In the genomic region with DNA sequence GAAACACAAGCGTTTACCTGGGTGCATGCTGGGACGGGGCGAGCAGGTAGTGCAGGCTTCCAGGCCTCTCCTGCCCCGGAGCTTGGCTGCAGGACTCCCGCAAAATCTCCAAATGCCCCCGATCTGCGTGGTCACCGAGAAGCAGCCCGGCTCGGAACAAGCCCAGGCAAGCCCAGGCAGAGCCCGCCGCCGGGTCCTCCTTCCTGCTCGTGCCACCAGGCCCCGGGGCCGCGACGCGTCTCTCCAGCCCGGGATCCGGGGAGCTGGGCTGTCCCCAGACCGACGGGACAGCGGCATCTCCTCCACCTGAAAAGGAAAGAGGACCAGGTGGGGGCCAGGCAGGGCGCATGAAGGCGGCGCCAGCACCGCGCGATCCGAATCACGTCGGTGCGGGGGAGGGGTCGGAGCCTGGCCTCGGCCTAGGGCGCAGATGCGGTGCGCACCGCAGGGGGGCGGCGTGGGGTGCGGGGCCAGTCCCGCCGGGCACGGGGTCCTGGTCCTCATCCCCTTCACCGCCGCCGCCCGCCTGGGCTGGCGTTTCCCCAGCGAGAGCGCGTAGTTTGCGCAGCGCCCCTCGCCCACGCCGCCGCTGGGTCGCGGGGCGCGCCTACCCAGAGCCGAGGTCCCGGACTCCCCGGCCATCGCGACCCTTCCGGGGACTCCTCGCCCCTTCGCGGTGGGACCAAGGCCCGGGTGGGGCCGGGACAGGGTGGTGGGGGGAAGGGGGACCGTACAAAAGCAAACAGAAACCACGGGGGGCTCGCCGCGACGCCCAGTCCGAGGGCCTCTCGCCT, we compare ENCODE assay signal across 1 cellular context.
TF ChIP-seq lines count a peak whose summit lies in the region.

No MANE protein-coding gene starts in this region.

TF ChIP-seq in SK-N-SH treated with all-trans-retinoic acid at 6 μM for 48 hours, 23 proteins besides CTCF, POLR2A, EP300 and RAD21 (continued from another document):
- TF ChIP-seq RARB (CRISPR knock-in tag; IDR thresholded peaks at IDR 0.05), result no peak
- no peak for TF ChIP-seq TCF4 (CRISPR knock-in tag; IDR thresholded peaks at IDR 0.05; ENCODE audit: borderline replicate concordance)
- no peak for TF ChIP-seq ARNTL (CRISPR knock-in tag; IDR thresholded peaks at IDR 0.05; ENCODE audit: borderline replicate concordance, low read depth)
- no peak for TF ChIP-seq ZFP3 (CRISPR knock-in tag; IDR thresholded peaks at IDR 0.05)
- TF ChIP-seq ZNF70 (CRISPR knock-in tag; IDR thresholded peaks at IDR 0.05), result no peak
TF ChIP-seq in SK-N-SH treated with all-trans-retinoic acid at 6 μM for 48 hours: peak in this region for 0.
